ENCODE assay signal across 8 cellular contexts in genomic region chr9:127423591-127423933, GRCh38. TPM values are rescaled to one million over a fixed set of nuclear protein-coding genes. Genes with fewer than 3 reads are reported as not detected.
DNase-seq lines count a peak whose midpoint lies in the region; ATAC-seq and TF ChIP-seq lines count a peak whose summit lies in the region.

No MANE protein-coding gene starts in this region.

- peaks cover 5% of the 10 kb centered on the region for H3K36me3 Mint-ChIP-seq in osteocyte (ENCODE audit: unreplicated experiment)

- TF ChIP-seq CTCF in DOHH2 (IDR thresholded peaks at IDR 0.05; ENCODE audit: low read depth, low read length, poor library complexity, severe bottlenecking) (no peak), OCI-LY1 (IDR thresholded peaks at IDR 0.05; ENCODE audit: low read length) (no peak), epithelial cell of proximal tubule (conservative IDR thresholded peaks at IDR 0.05; ENCODE audit: low read depth, low read length) (no peak), osteocyte (IDR thresholded peaks at IDR 0.05) (no peak)

- H3K27ac Mint-ChIP-seq in osteocyte (ENCODE audit: unreplicated experiment): peak overlapping the region; percentile 99

- H3K27ac ChIP-seq in DOHH2 (ENCODE audit: low read depth, low read length) (peak overlapping the region; percentile 52), OCI-LY1 (ENCODE audit: low read depth, low read length, poor library complexity, severe bottlenecking) (peak overlapping the region; percentile 18)

- peak overlapping the region; percentile 88 for H3K9ac ChIP-seq in OCI-LY1 (ENCODE audit: low read length)

- ATAC-seq in GM21381 (IDR thresholded peaks at IDR 0.05; ENCODE audit: unreplicated experiment): no peak

- H2AFZ ChIP-seq in OCI-LY1 (ENCODE audit: low read length): 0 out of 2 replicates have a peak overlapping the region, but pooled peaks have one; percentile 20

- H3K9me3 ChIP-seq in DOHH2 (ENCODE audit: control insufficient read depth, insufficient read depth, low read length): no peaks in the 10 kb centered on the region
- H3K9me3 ChIP-seq in OCI-LY1 (ENCODE audit: low read length): no peaks in the 10 kb centered on the region

- H3K4me1 ChIP-seq in DOHH2 (ENCODE audit: control insufficient read depth, low read length) (peaks cover 26% of the 10 kb centered on the region), OCI-LY1 (ENCODE audit: insufficient read depth, low read length, severe bottlenecking) (peaks cover 24% of the 10 kb centered on the region)

- H4K20me1 ChIP-seq in DOHH2 (ENCODE audit: control insufficient read depth, insufficient read depth, low read depth, low read length): 0 out of 2 replicates have a peak, but pooled peaks cover 4% of the 10 kb centered on the region
- H4K20me1 ChIP-seq in OCI-LY1 (ENCODE audit: insufficient read depth, low read length): no peaks in the 10 kb centered on the region

- H3K27me3 Mint-ChIP-seq in osteocyte (ENCODE audit: unreplicated experiment): no peaks in the 10 kb centered on the region

- H3K79me2 ChIP-seq in DOHH2 (ENCODE audit: control insufficient read depth, low read length): peaks cover 61% of the 10 kb centered on the region
- peaks cover 8% of the 10 kb centered on the region for H3K79me2 ChIP-seq in OCI-LY1 (ENCODE audit: insufficient read depth, low read length)

- H3F3A ChIP-seq in DOHH2 (ENCODE audit: control insufficient read depth, insufficient read depth) (no peaks in the 10 kb centered on the region), OCI-LY1 (ENCODE audit: insufficient read depth, low read length) (no peaks in the 10 kb centered on the region)

- peak overlapping the region; percentile 99 for H3K4me2 ChIP-seq in DOHH2 (ENCODE audit: low read length)
- peak overlapping the region; percentile 76 for H3K4me2 ChIP-seq in OCI-LY1 (ENCODE audit: low read length)

- H3K9me2 ChIP-seq in DOHH2 (replicated peaks; ENCODE audit: control insufficient read depth, low read length) (no peaks in the 10 kb centered on the region), OCI-LY1 (ENCODE audit: low read depth, low read length) (no peaks in the 10 kb centered on the region)

- H3K36me3 ChIP-seq in DOHH2 (ENCODE audit: control insufficient read depth, low read length) (peaks cover 7% of the 10 kb centered on the region), OCI-LY1 (ENCODE audit: insufficient read depth, low read length) (peaks cover 4% of the 10 kb centered on the region; the same call in 1 of the 2 replicates)

- H3K4me3 ChIP-seq in DOHH2 (ENCODE audit: low read length) (peak overlapping the region; percentile 97), OCI-LY1 (ENCODE audit: low read depth, low read length, poor library complexity, severe bottlenecking) (peak overlapping the region; percentile 88), epithelial cell of proximal tubule (ENCODE audit: low read depth, low read length) (peak overlapping the region; percentile 84)

- H3K4me1 Mint-ChIP-seq in osteocyte (ENCODE audit: unreplicated experiment): peaks cover 38% of the 10 kb centered on the region

- DNase-seq in epithelial cell of proximal tubule (ENCODE audit: low read depth) (no peak), osteocyte (ENCODE audit: extremely low spot score, unreplicated experiment) (no peak), HuH-7 (ENCODE audit: low spot score) (no peak), NCI-H2171 treated with DMSO at 0.1 percent for 48 hours (lab: John Stamatoyannopoulos, UW) (no peak), NK-92 (lab: John Stamatoyannopoulos, UW; ENCODE audit: unreplicated experiment) (no peak)

- no peaks in the 10 kb centered on the region for H3K9me3 Mint-ChIP-seq in osteocyte (ENCODE audit: unreplicated experiment)

- peak overlapping the region; percentile 96 for H3K4me3 Mint-ChIP-seq in osteocyte (ENCODE audit: unreplicated experiment)

- H3K27me3 ChIP-seq in DOHH2 (ENCODE audit: control insufficient read depth, low read length) (no peaks in the 10 kb centered on the region), OCI-LY1 (ENCODE audit: insufficient read depth, low read length) (no peaks in the 10 kb centered on the region)

RNA-seq across cellular contexts. Expression of gene ZNF79, which starts 0.6 kb away (rescaled TPM):
- total RNA-seq in epithelial cell of proximal tubule: 4.7 and 7.4 TPM in 2 replicates
- total RNA-seq in osteocyte: 9.0 and 11.5 TPM in 2 replicates

RNA-seq across cellular contexts. Expression of gene SLC2A8, which starts 26.6 kb away (rescaled TPM):
- total RNA-seq in epithelial cell of proximal tubule (14.8 and 18.2 TPM in 2 replicates), osteocyte (18.2 and 18.7 TPM in 2 replicates)

RNA-seq across cellular contexts. Expression of gene RPL12, which starts 27.6 kb away (rescaled TPM):
- 3,182 and 3,187 TPM in 2 replicates for total RNA-seq in epithelial cell of proximal tubule
- 1,078 and 1,108 TPM in 2 replicates for total RNA-seq in osteocyte

RNA-seq across cellular contexts. Expression of gene LRSAM1, which starts 27.7 kb away (rescaled TPM):
- total RNA-seq in epithelial cell of proximal tubule (14.5 and 17.1 TPM in 2 replicates), osteocyte (23.5 and 26.0 TPM in 2 replicates)
